28 cellular contexts compared by ENCODE assay signal in genomic region chr6:145829950-145830349, GRCh38. TPM values are rescaled to one million over a fixed set of nuclear protein-coding genes. Genes with fewer than 3 reads are reported as not detected.
DNase-seq lines count a peak whose midpoint lies in the region; ATAC-seq and TF ChIP-seq lines count a peak whose summit lies in the region.
"Had no signal": no experiment of that assay in that cellular context is flagged by ENCODE, and none has a peak within 500 bp of the region (broad histone marks: within the 10 kb centered on the region; RNA-seq: fewer than 3 reads in every experiment).

No MANE protein-coding gene starts in this region.

- H3K27ac ChIP-seq in SK-N-SH (ENCODE audit: low read depth in 2 of 2, low read length in 1 of 2), result peak overlapping the region in 1 of 2 experiments; percentile 7; a peak in 1 of 4 replicates
- H3K27ac ChIP-seq in gastrocnemius medialis, result peak overlapping the region in 3 of 4 donors; percentile 1 to 64 (median 29)
- H3K27ac ChIP-seq: 22Rv1, Peyer's patch had no signal

- H3K4me2 ChIP-seq in SK-N-SH, result no peak overlapping the region

- H3K4me1 ChIP-seq in SK-N-SH (ENCODE audit: control insufficient read depth in 1 of 2, insufficient read depth in 2 of 2, low read depth in 1 of 2, low read length in 1 of 2) (no peaks in the 10 kb centered on the region; a peak in 1 of 4 replicates), gastrocnemius medialis (peaks cover 12 to 18% of the 10 kb centered on the region in 2 donors)
- H3K4me1 ChIP-seq: BE2C, Peyer's patch had no signal

- H3K9ac ChIP-seq in SK-N-SH, result no peak overlapping the region

- in situ Hi-C loops in gastrocnemius medialis (cut with MboI; ENCODE audit: low sequenced_read_pairs in 4 of 4), result no loop called here

- no peaks in the 10 kb centered on the region for H3K4me1 Mint-ChIP-seq in activated CD4-positive, alpha-beta memory T cell treated with anti-CD3 and anti-CD28 coated beads for 36 hours (ENCODE audit: low read depth)
- H3K4me1 Mint-ChIP-seq in stimulated activated effector memory CD8-positive, alpha-beta T cell treated with anti-CD3 and anti-CD28 coated beads, Interleukin-12 subunit alpha, Interleukin-12 subunit beta, amount 100 ng/mL, for 72 hours, result no peaks in the 10 kb centered on the region
- H3K4me1 Mint-ChIP-seq: CD8-positive, alpha-beta memory T cell; IgD-negative memory B cell had no signal

- H3K9me2 ChIP-seq in SK-N-SH, result no peaks in the 10 kb centered on the region

- intact Hi-C loops in gastrocnemius medialis (cut with DNase I; ENCODE audit: low total_unique reads), result no loop called here
- intact Hi-C loops in activated CD4-positive, alpha-beta memory T cell treated with anti-CD3 and anti-CD28 coated beads for 36 hours (cut with micrococcal nuclease), result no loop called here

- H4K20me1 ChIP-seq in SK-N-SH (ENCODE audit: insufficient read depth), result no peaks in the 10 kb centered on the region

- no peaks in the 10 kb centered on the region for H3K27me3 ChIP-seq in SK-N-SH (ENCODE audit: insufficient read depth)
- no peaks in the 10 kb centered on the region for H3K27me3 ChIP-seq in gastrocnemius medialis
- H3K27me3 ChIP-seq: BE2C, Peyer's patch had no signal

- CTCF ChIA-PET in SK-N-SH (lab: Yijun Ruan, JAX), result no interaction called here
- CTCF ChIA-PET in activated CD4-positive, alpha-beta memory T cell treated with anti-CD3 and anti-CD28 coated beads for 36 hours (lab: Charles Lee), result interaction anchor here (0.6 to 1.0 kb wide), 2 partner anchors 12 to 453 kb away, joined by 5 read pairs; no protein-coding TSS in a partner anchor

- DNase-seq in SK-N-SH (no peak), amniotic epithelial cell (ENCODE audit: low read depth) (peak; percentile 28), fibroblast of gingiva (ENCODE audit: low read depth) (peak; percentile 75), gastrocnemius medialis (no peak), OCI-M1 (lab: John Stamatoyannopoulos, UW) (no peak)
- DNase-seq in activated CD4-positive, alpha-beta memory T cell treated with anti-CD3 and anti-CD28 coated beads for 36 hours, result no peak
- no peak for DNase-seq in stimulated activated effector memory CD8-positive, alpha-beta T cell treated with anti-CD3 and anti-CD28 coated beads, Interleukin-12 subunit alpha, Interleukin-12 subunit beta, amount 100 ng/mL, for 72 hours (ENCODE audit: low spot score in 2 of 2)
- DNase-seq: ACHN; BE2C; Calu3; CD8-positive, alpha-beta memory T cell; DND-41; GOT3; HCEC 1CT; NCI-H1092; NCI-H1417 treated with DMSO at 0.1 percent for 48 hours; NCI-H187; NCI-H2081 treated with DMSO at 0.1 percent for 48 hours; NCI-H2171; NCI-H226; NCI-H510A; Peyer's patch; SHP77 treated with DMSO at 0.1 percent for 48 hours had no signal

- no peaks in the 10 kb centered on the region for H3K36me3 ChIP-seq in SK-N-SH (replicated peaks in 1 of 2; ENCODE audit: control insufficient read depth in 1 of 2, insufficient read depth in 2 of 2, low read length in 1 of 2)
- no peaks in the 10 kb centered on the region for H3K36me3 ChIP-seq in gastrocnemius medialis
- H3K36me3 ChIP-seq: BE2C, Peyer's patch had no signal

- H3K27ac Mint-ChIP-seq in activated CD4-positive, alpha-beta memory T cell treated with anti-CD3 and anti-CD28 coated beads for 36 hours, result no peak overlapping the region
- no peak overlapping the region for H3K27ac Mint-ChIP-seq in stimulated activated effector memory CD8-positive, alpha-beta T cell treated with anti-CD3 and anti-CD28 coated beads, Interleukin-12 subunit alpha, Interleukin-12 subunit beta, amount 100 ng/mL, for 72 hours
- H3K27ac Mint-ChIP-seq: CD14-positive monocyte; CD8-positive, alpha-beta memory T cell; IgD-negative memory B cell had no signal

- H3K4me3 Mint-ChIP-seq in activated CD4-positive, alpha-beta memory T cell treated with anti-CD3 and anti-CD28 coated beads for 36 hours, result no peak overlapping the region
- H3K4me3 Mint-ChIP-seq in stimulated activated effector memory CD8-positive, alpha-beta T cell treated with anti-CD3 and anti-CD28 coated beads, Interleukin-12 subunit alpha, Interleukin-12 subunit beta, amount 100 ng/mL, for 72 hours, result no peak overlapping the region
- H3K4me3 Mint-ChIP-seq: CD14-positive monocyte; CD8-positive, alpha-beta memory T cell; IgD-negative memory B cell had no signal

- TF ChIP-seq EP300 in SK-N-SH (IDR thresholded peaks at IDR 0.05; ENCODE audit: borderline replicate concordance in 1 of 2, low read depth in 1 of 2, low read length in 1 of 2), result no peak

- TF ChIP-seq CTCF in SK-N-SH (IDR thresholded peaks at IDR 0.05) (no peak), gastrocnemius medialis (IDR thresholded peaks at IDR 0.05 in 4 of 5, conservative IDR thresholded peaks at IDR 0.05 in 1 of 5) (no peak)

- ATAC-seq in SK-N-SH treated with all-trans-retinoic acid at 6 μM for 48 hours, result peak; percentile 66; the same call in 2 of the 3 replicates
- no peak for ATAC-seq in gastrocnemius medialis
- no peak for ATAC-seq in stimulated activated effector memory CD8-positive, alpha-beta T cell treated with anti-CD3 and anti-CD28 coated beads, Interleukin-12 subunit alpha, Interleukin-12 subunit beta, amount 100 ng/mL, for 72 hours
- ATAC-seq: GM12878 had no signal

- H3K27me3 Mint-ChIP-seq in activated CD4-positive, alpha-beta memory T cell treated with anti-CD3 and anti-CD28 coated beads for 36 hours, result peaks cover 2% of the 10 kb centered on the region
- H3K27me3 Mint-ChIP-seq: IgD-negative memory B cell had no signal

- H2AFZ ChIP-seq in SK-N-SH (ENCODE audit: low read depth), result no peak overlapping the region

- WGBS in SK-N-SH (ENCODE audit: low lambda C conversion rate), result 33% methylated on average over 2 of the region's 2 CpGs

- no peaks in the 10 kb centered on the region for H3K9me3 Mint-ChIP-seq in activated CD4-positive, alpha-beta memory T cell treated with anti-CD3 and anti-CD28 coated beads for 36 hours
- H3K9me3 Mint-ChIP-seq in stimulated activated effector memory CD8-positive, alpha-beta T cell treated with anti-CD3 and anti-CD28 coated beads, Interleukin-12 subunit alpha, Interleukin-12 subunit beta, amount 100 ng/mL, for 72 hours, result no peaks in the 10 kb centered on the region
- H3K9me3 Mint-ChIP-seq: IgD-negative memory B cell had no signal

- POLR2A ChIA-PET in SK-N-SH (lab: Yijun Ruan, JAX), result no interaction called here
- POLR2A ChIA-PET in activated CD4-positive, alpha-beta memory T cell treated with anti-CD3 and anti-CD28 coated beads for 36 hours (lab: Charles Lee), result no interaction called here

- TF ChIP-seq RAD21 in SK-N-SH (IDR thresholded peaks at IDR 0.05; ENCODE audit: low read length), result no peak

- H3K4me3 ChIP-seq in SK-N-SH (ENCODE audit: low read depth in 2 of 2, low read length in 1 of 2), result no peak overlapping the region
- H3K4me3 ChIP-seq in gastrocnemius medialis, result no peak overlapping the region
- H3K4me3 ChIP-seq: GM12878, Peyer's patch had no signal

- no peaks in the 10 kb centered on the region for H3K79me2 ChIP-seq in SK-N-SH (ENCODE audit: insufficient read depth)

- H3K9me3 ChIP-seq in SK-N-SH (no peaks in the 10 kb centered on the region), gastrocnemius medialis (no peaks in the 10 kb centered on the region)
- H3K9me3 ChIP-seq: BE2C, Peyer's patch had no signal

- H3F3A ChIP-seq in SK-N-SH (replicated peaks; ENCODE audit: insufficient read depth), result no peaks in the 10 kb centered on the region

- peaks cover 3% of the 10 kb centered on the region for H3K36me3 Mint-ChIP-seq in activated CD4-positive, alpha-beta memory T cell treated with anti-CD3 and anti-CD28 coated beads for 36 hours
- H3K36me3 Mint-ChIP-seq in stimulated activated effector memory CD8-positive, alpha-beta T cell treated with anti-CD3 and anti-CD28 coated beads, Interleukin-12 subunit alpha, Interleukin-12 subunit beta, amount 100 ng/mL, for 72 hours, result no peaks in the 10 kb centered on the region
- H3K36me3 Mint-ChIP-seq: CD14-positive monocyte had no signal

- no peak for TF ChIP-seq POLR2A in gastrocnemius medialis (IDR thresholded peaks at IDR 0.05)

TF ChIP-seq in SK-N-SH treated with all-trans-retinoic acid at 6 μM for 48 hours, 23 proteins besides CTCF, POLR2A, EP300 and RAD21:
- TF ChIP-seq ISL1 (CRISPR knock-in tag; IDR thresholded peaks at IDR 0.05) (peak; percentile 30; the same call in 1 of the 2 replicates), TOX (CRISPR knock-in tag; IDR thresholded peaks at IDR 0.05; ENCODE audit: borderline replicate concordance) (no peak)

TF ChIP-seq in SK-N-SH, 30 proteins besides CTCF, POLR2A, EP300 and RAD21:
- no peak for TF ChIP-seq SMC3 (IDR thresholded peaks at IDR 0.05; ENCODE audit: low read depth, low read length)
- no peak for TF ChIP-seq ZBTB33 (IDR thresholded peaks at IDR 0.05; ENCODE audit: borderline replicate concordance, low read depth)
- no peak for TF ChIP-seq EZH2phosphoT487 (IDR thresholded peaks at IDR 0.05; ENCODE audit: borderline replicate concordance, low read depth)
- no peak for TF ChIP-seq FOSL2 (IDR thresholded peaks at IDR 0.05; ENCODE audit: borderline replicate concordance, low read depth)
- TF ChIP-seq MXI1 (IDR thresholded peaks at IDR 0.05; ENCODE audit: low read depth, low read length), result no peak
- TF ChIP-seq ELF1 (IDR thresholded peaks at IDR 0.05), result no peak
- no peak for TF ChIP-seq RFX5 (IDR thresholded peaks at IDR 0.05; ENCODE audit: low read length)
- TF ChIP-seq RCOR1 (IDR thresholded peaks at IDR 0.05; ENCODE audit: low read length), result no peak
- TF ChIP-seq FOXM1 (IDR thresholded peaks at IDR 0.05; ENCODE audit: low read depth), result no peak
- no peak for TF ChIP-seq SIN3A (IDR thresholded peaks at IDR 0.05; ENCODE audit: borderline replicate concordance, low read depth, low read length)
- no peak for TF ChIP-seq TCF12 (IDR thresholded peaks at IDR 0.05)
TF ChIP-seq in SK-N-SH: peak in this region for 0.

RNA-seq across cellular contexts. Expression of gene FBXO30, which starts 15.4 kb away (rescaled TPM):
- 1.7 and 2.4 TPM in 2 replicates for polyA plus RNA-seq in SK-N-SH (2012; rRNA removed)
- 2.8 and 3.1 TPM in 2 replicates for polyA plus RNA-seq in SK-N-SH (2012; cell fraction: cytosol; rRNA removed)
- polyA plus RNA-seq in SK-N-SH (2012; cell fraction: nucleus; rRNA removed), result 1.2 and 3.2 TPM in 2 replicates
- total RNA-seq in gastrocnemius medialis, result 10 to 100 TPM in 3 of 4 donors, 1 to 10 TPM in 1; 8.6 to 38.3 (median 17.7) TPM
- 1 to 10 TPM; 5.0 to 5.1 TPM for total RNA-seq in activated CD4-positive, alpha-beta memory T cell treated with anti-CD3 and anti-CD28 coated beads for 36 hours

Comparison
In these comparisons a context has a peak if more than half of its experiments do, and no peak if none do; other contexts are left out.
1. DNase-seq: peak in amniotic epithelial cell (single experiment) and fibroblast of gingiva (single experiment); none in SK-N-SH (single experiment), gastrocnemius medialis (0 of 2), activated CD4-positive, alpha-beta memory T cell treated with anti-CD3 and anti-CD28 coated beads for 36 hours (single experiment), stimulated activated effector memory CD8-positive, alpha-beta T cell treated with anti-CD3 and anti-CD28 coated beads, Interleukin-12 subunit alpha, Interleukin-12 subunit beta, amount 100 ng/mL, for 72 hours (0 of 2) and OCI-M1 (single experiment).